Comparison of ENCODE assay signal across 17 cellular contexts in the genomic region with DNA sequence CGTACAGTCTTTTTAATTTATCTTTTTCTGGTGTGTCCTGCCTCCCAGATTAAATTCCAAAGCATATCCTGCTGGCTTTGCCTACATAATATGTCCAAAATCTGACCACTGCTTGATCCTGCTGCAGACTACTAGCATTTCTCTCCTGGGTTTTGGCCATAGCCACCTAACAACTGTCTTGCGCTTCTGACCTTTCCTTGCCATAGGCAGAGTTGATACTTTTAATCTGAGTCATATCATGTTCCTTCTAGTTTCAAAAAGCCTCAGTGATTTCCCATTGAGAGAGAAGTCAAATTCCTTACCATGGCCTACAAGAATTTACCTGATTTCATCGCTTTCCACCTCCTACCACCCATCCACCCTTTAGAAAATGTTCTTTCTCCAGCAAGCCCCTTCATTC.
A peak's percentile ranks its signal among the peaks of the same experiment; 100 is the strongest.
DNase-seq lines count a peak whose midpoint lies in the region; ATAC-seq, FAIRE-seq and TF ChIP-seq lines count a peak whose summit lies in the region.
"Had no signal": no experiment of that assay in that cellular context is flagged by ENCODE, and none has a peak within 500 bp of the region (broad histone marks: within the 10 kb centered on the region; RNA-seq: fewer than 3 reads in every experiment).

No MANE protein-coding gene starts in this region.

- FAIRE-seq in H54 (lab: Jason Lieb, UNC): peak; percentile 36
- FAIRE-seq: RCC 7860 had no signal

- peaks cover 4% of the 10 kb centered on the region for H3K4me1 ChIP-seq in mesodermal cell (ENCODE audit: control insufficient read depth, insufficient read depth, low read length, poor library complexity, severe bottlenecking)

- DNase-seq in ELR (ENCODE audit: low read depth) (peak; percentile 20), H54 (ENCODE audit: insufficient read length, low spot score) (no peak), superior temporal gyrus (ENCODE audit: extremely low spot score) (no peak), T-helper 9 cell (no peak)
- no peak for DNase-seq in activated T-cell treated with anti-CD3 and anti-CD28 coated beads, Interleukin-2, amount 50 U/mL, for 48 hours
- DNase-seq: activated B cell treated with CpG ODN at 0.5 μM for 24 hours; activated effector memory CD4-positive, alpha-beta T cell treated with Interleukin-2 at 50 U/mL for 16 hours; aorta; NCI-H2081 treated with DMSO at 0.1 percent for 48 hours; NCI-H774; occipital lobe; stimulated activated naive CD4-positive, alpha-beta T cell; T-cell had no signal

- ATAC-seq in SK-N-SH treated with all-trans-retinoic acid at 6 μM for 48 hours (peak; percentile 49), GM18517 (IDR thresholded peaks at IDR 0.05; ENCODE audit: unreplicated experiment) (no peak)
- ATAC-seq: T-cell had no signal

- peak overlapping the region; percentile 82 for H3K27ac ChIP-seq in mesodermal cell (ENCODE audit: low read depth, low read length, severe bottlenecking)

- no peak for TF ChIP-seq POLR2A in H54 (IDR thresholded peaks at IDR 0.05; ENCODE audit: low read depth, low read length)

- H3K9me3 ChIP-seq in mesodermal cell (ENCODE audit: control insufficient read depth, low read length): no peaks in the 10 kb centered on the region

- 100% methylated on average over 1 to 2 of the region's 3 CpGs for WGBS in mesodermal cell (ENCODE audit: insufficient coverage in 2 of 2), 2 experiments

- H3K4me3 ChIP-seq in mesodermal cell (ENCODE audit: extremely low read depth, insufficient read depth, low read length, poor library complexity, severe bottlenecking): no peak overlapping the region

- no peaks in the 10 kb centered on the region for H3K36me3 ChIP-seq in mesodermal cell (ENCODE audit: control insufficient read depth, insufficient read depth, low read length)

TF ChIP-seq in SK-N-SH treated with all-trans-retinoic acid at 6 μM for 48 hours, 23 proteins besides CTCF, POLR2A, EP300 and RAD21:
- TF ChIP-seq ZFP3 (CRISPR knock-in tag; IDR thresholded peaks at IDR 0.05) (no peak), RARB (CRISPR knock-in tag; IDR thresholded peaks at IDR 0.05) (no peak)
TF ChIP-seq in SK-N-SH treated with all-trans-retinoic acid at 6 μM for 48 hours: peak in this region for 0.
